In the genomic region with DNA sequence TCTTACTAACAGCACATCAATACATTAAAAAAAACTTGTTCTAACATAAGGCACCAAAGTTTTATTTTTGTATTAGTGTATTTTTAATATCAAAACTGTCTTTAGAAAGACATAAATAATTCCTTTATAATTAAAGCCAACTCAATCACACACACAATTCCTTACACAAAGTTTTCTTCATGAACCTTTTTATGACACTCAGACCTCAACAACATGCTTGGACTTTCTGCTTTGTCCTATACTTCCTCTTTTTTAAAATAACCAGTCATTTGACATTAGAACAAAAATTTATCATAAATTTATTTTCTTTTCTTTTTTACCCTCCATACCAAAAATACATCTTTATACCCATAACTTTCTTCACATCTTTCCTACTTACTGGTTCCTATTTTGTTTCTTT, we compare ENCODE assay signal across 20 cellular contexts.
"Had no signal": no experiment of that assay in that cellular context is flagged by ENCODE, and none has a peak within 500 bp of the region (broad histone marks: within the 10 kb centered on the region; RNA-seq: fewer than 3 reads in every experiment).

No MANE protein-coding gene starts in this region.

- H3K36me3 ChIP-seq: left ventricle myocardium inferior, pancreas, right lobe of liver, spleen, tibial artery, upper lobe of left lung, uterus had no signal

- H3K4me1 ChIP-seq: left ventricle myocardium inferior, pancreas, right lobe of liver, spleen, tibial artery, upper lobe of left lung, uterus had no signal

- H3K27ac ChIP-seq: hepatocyte, left ventricle myocardium inferior, pancreas, right lobe of liver, spleen, tibial artery, upper lobe of left lung, uterus had no signal

- H3K9me3 ChIP-seq: pancreas, right lobe of liver, upper lobe of left lung, uterus had no signal

- H3K4me2 ChIP-seq: hepatocyte had no signal

- H3K27me3 ChIP-seq: hepatocyte, pancreas, right lobe of liver, spleen, tibial artery, upper lobe of left lung, uterus had no signal

- H3K4me3 ChIP-seq: hepatocyte, left ventricle myocardium inferior, lung, pancreas, right lobe of liver, spleen, tibial artery, upper lobe of left lung, uterus had no signal

- H2AFZ ChIP-seq: hepatocyte had no signal

- H3K79me2 ChIP-seq: hepatocyte had no signal

- DNase-seq: dermis blood vessel endothelial cell; foreskin melanocyte; head of caudate nucleus; kidney; left cardiac atrium; left ventricle myocardium inferior; mesenchymal stem cell; naive B cell; occipital lobe; pancreas; right lobe of liver; spleen; stimulated activated CD4-positive, alpha-beta T cell treated with anti-CD3 and anti-CD28 coated beads, Interleukin-15, amount 100 ng/mL, for 24 hours; stimulated activated CD4-positive, alpha-beta T cell treated with anti-CD3 and anti-CD28 coated beads, Interleukin-1b, Interleukin-23, amount 100 ng/mL, for 48 hours; stimulated activated CD4-positive, alpha-beta T cell treated with anti-CD3 and anti-CD28 coated beads, Interleukin-4, amount 100 ng/mL, for 24 hours; tibial artery; upper lobe of left lung; uterus had no signal
